In genomic region chr14:68924392-68925158, GRCh38 we compare ENCODE assay signal across 9 cellular contexts. TPM values are rescaled to one million over a fixed set of nuclear protein-coding genes. Genes with fewer than 3 reads are reported as not detected.
DNase-seq lines count a peak whose midpoint lies in the region; ATAC-seq and TF ChIP-seq lines count a peak whose summit lies in the region.
"Had no signal": no experiment of that assay in that cellular context is flagged by ENCODE, and none has a peak within 500 bp of the region (broad histone marks: within the 10 kb centered on the region; RNA-seq: fewer than 3 reads in every experiment).

No MANE protein-coding gene starts in this region.

- intact Hi-C loops in right cardiac atrium (cut with DNase I) (no loop called here), sigmoid colon (cut with DNase I) (no loop called here)

- H3K4me3 ChIP-seq in right cardiac atrium (ENCODE audit: low read length) (no peak overlapping the region), sigmoid colon (no peak overlapping the region)

- H3K27me3 ChIP-seq in right cardiac atrium (ENCODE audit: control insufficient read depth, insufficient read depth) (no peaks in the 10 kb centered on the region), sigmoid colon (no peaks in the 10 kb centered on the region)

- peaks cover 17% of the 10 kb centered on the region for H3K27me3 Mint-ChIP-seq in HFFc6 (ENCODE audit: insufficient read depth)
- no peaks in the 10 kb centered on the region for H3K27me3 Mint-ChIP-seq in activated naive CD8-positive, alpha-beta T cell treated with anti-CD3 and anti-CD28 coated beads for 36 hours

- peaks cover 9% of the 10 kb centered on the region for H3K9me3 Mint-ChIP-seq in HFFc6
- peaks cover 14% of the 10 kb centered on the region for H3K9me3 Mint-ChIP-seq in activated naive CD8-positive, alpha-beta T cell treated with anti-CD3 and anti-CD28 coated beads for 36 hours

- H3K4me1 Mint-ChIP-seq in HFFc6 (ENCODE audit: low read depth) = peaks cover 75% of the 10 kb centered on the region
- H3K4me1 Mint-ChIP-seq in activated naive CD8-positive, alpha-beta T cell treated with anti-CD3 and anti-CD28 coated beads for 36 hours = peaks cover 58% of the 10 kb centered on the region

- H3K9me3 ChIP-seq in right cardiac atrium (ENCODE audit: control insufficient read depth, low read length) (no peaks in the 10 kb centered on the region), sigmoid colon (no peaks in the 10 kb centered on the region)

- DNase-seq in HFFc6 = peak; percentile 51
- DNase-seq in activated naive CD8-positive, alpha-beta T cell treated with anti-CD3 and anti-CD28 coated beads for 36 hours = no peak
- peak in 1 of 3 donors; percentile 66 for DNase-seq in right cardiac atrium
- peak; percentile 90 for DNase-seq in sigmoid colon
- no peak for DNase-seq in HuH-7.5 (ENCODE audit: low spot score)
- DNase-seq: Kasumi-1 had no signal

- TF ChIP-seq EP300 in sigmoid colon (IDR thresholded peaks at IDR 0.05) = peak in 3 of 4 donors; percentile 3 to 65 (median 38)

- H3K36me3 ChIP-seq in sigmoid colon = peaks cover 4 to 27% (median 20%) of the 10 kb centered on the region in 4 donors

- TF ChIP-seq CTCF in HFFc6 (IDR thresholded peaks at IDR 0.05) (no peak), sigmoid colon (IDR thresholded peaks at IDR 0.05) (no peak)

- peak overlapping the region; percentile 58; the same call in 1 of the 2 replicates for H3K4me3 Mint-ChIP-seq in HFFc6
- H3K4me3 Mint-ChIP-seq in activated naive CD8-positive, alpha-beta T cell treated with anti-CD3 and anti-CD28 coated beads for 36 hours = peak overlapping the region; percentile 23

- ATAC-seq in right cardiac atrium (peak; percentile 45 to 66), HG03159 (IDR thresholded peaks at IDR 0.05; ENCODE audit: unreplicated experiment) (no peak), GM19324 (IDR thresholded peaks at IDR 0.05; ENCODE audit: low FRiP score, unreplicated experiment) (no peak), HG02970 (IDR thresholded peaks at IDR 0.05; ENCODE audit: low FRiP score, unreplicated experiment) (no peak)

- 49% methylated on average over 9 of the region's 9 CpGs for WGBS in right cardiac atrium
- WGBS in sigmoid colon, 2 donors = 70 to 89% methylated on average over 9 of the region's 9 CpGs

- H3K36me3 Mint-ChIP-seq in HFFc6 (ENCODE audit: low read depth) = peaks cover 55% of the 10 kb centered on the region
- peaks cover 61% of the 10 kb centered on the region for H3K36me3 Mint-ChIP-seq in activated naive CD8-positive, alpha-beta T cell treated with anti-CD3 and anti-CD28 coated beads for 36 hours

- TF ChIP-seq POLR2A in sigmoid colon (IDR thresholded peaks at IDR 0.05) = no peak

- peak overlapping the region; percentile 83 for H3K27ac Mint-ChIP-seq in HFFc6
- H3K27ac Mint-ChIP-seq in activated naive CD8-positive, alpha-beta T cell treated with anti-CD3 and anti-CD28 coated beads for 36 hours = peak overlapping the region; percentile 86

- peak overlapping the region; percentile 26 for H3K27ac ChIP-seq in right cardiac atrium (ENCODE audit: low read length)
- peak overlapping the region; percentile 98 to 100 (median 100) for H3K27ac ChIP-seq in sigmoid colon

- H3K4me1 ChIP-seq in right cardiac atrium (ENCODE audit: control insufficient read depth, insufficient read depth, low read length) (peaks cover 7% of the 10 kb centered on the region), sigmoid colon (peaks cover 0 to 93% (median 90%) of the 10 kb centered on the region in 4 donors)

RNA-seq across cellular contexts. Expression of gene ACTN1, which starts 54.5 kb away (rescaled TPM):
- 100 to 1,000 TPM; 749 to 847 (median 825) TPM for total RNA-seq in HFFc6 (2021; fragmentation: NEBNext Ultra II Directional; extraction: Animal tissue kit (Norgen Biotek cat#: 25700))
- 100 to 1,000 TPM; 171 to 177 TPM for total RNA-seq in activated naive CD8-positive, alpha-beta T cell treated with anti-CD3 and anti-CD28 coated beads for 36 hours
- 100 to 1,000 TPM; 133 to 305 (median 171) TPM for total RNA-seq in right cardiac atrium
- 80.5 TPM for polyA plus RNA-seq in right cardiac atrium
- 1,000 to 10,000 TPM in 1 of 4 donors, 100 to 1,000 TPM in 3; 372 to 1,069 (median 688) TPM for total RNA-seq in sigmoid colon
- 10 to 100 TPM; 20.1 to 98.1 (median 24.0) TPM for polyA plus RNA-seq in sigmoid colon

Comparison
In these comparisons a context has a peak if more than half of its experiments do, and no peak if none do; other contexts are left out.
1. DNase-seq: peak in HFFc6 (single experiment) and sigmoid colon (single experiment); none in activated naive CD8-positive, alpha-beta T cell treated with anti-CD3 and anti-CD28 coated beads for 36 hours (single experiment) and HuH-7.5 (single experiment).
2. ATAC-seq: peak in right cardiac atrium (2 of 2); none in HG03159 (single experiment), GM19324 (single experiment) and HG02970 (single experiment).